Comparison of ENCODE assay signal across 22 cellular contexts in genomic region chr3:149251186-149251585, GRCh38. TPM values are rescaled to one million over a fixed set of nuclear protein-coding genes. Genes with fewer than 3 reads are reported as not detected.
DNase-seq lines count a peak whose midpoint lies in the region; ATAC-seq, FAIRE-seq and TF ChIP-seq lines count a peak whose summit lies in the region.
"Had no signal": no experiment of that assay in that cellular context is flagged by ENCODE, and none has a peak within 500 bp of the region (broad histone marks: within the 10 kb centered on the region; RNA-seq: fewer than 3 reads in every experiment).

No MANE protein-coding gene starts in this region.

- H3K36me3 ChIP-seq in mammary epithelial cell (ENCODE audit: insufficient read depth, low read length) (no peaks in the 10 kb centered on the region), breast epithelium (no peaks in the 10 kb centered on the region), H1 (ENCODE audit: control insufficient read depth in 2 of 4, insufficient read depth in 4 of 4, low read length in 3 of 4) (no peaks in the 10 kb centered on the region), neuronal stem cell (replicated peaks in 1 of 2; ENCODE audit: control insufficient read depth in 2 of 2, insufficient read depth in 2 of 2, low read length in 2 of 2) (no peaks in the 10 kb centered on the region)

- H4K8ac ChIP-seq in H1 (ENCODE audit: extremely low read depth, insufficient read depth, low read length), result no peak overlapping the region
- no peak overlapping the region for H4K8ac ChIP-seq in neuronal stem cell (ENCODE audit: low read depth, low read length)

- H2AK5ac ChIP-seq in H1 (ENCODE audit: low read depth, low read length) (no peak overlapping the region), neuronal stem cell (ENCODE audit: low read depth, low read length) (no peak overlapping the region)

- WGBS in mammary epithelial cell (ENCODE audit: low coverage, missing lambda C conversion rate), result 80% methylated on average over 3 of the region's 3 CpGs
- 90% methylated on average over 3 of the region's 3 CpGs; no CpG with 5 or more reads in 1 of the 2 experiments for WGBS in H1 (ENCODE audit: extremely low coverage in 1 of 2, insufficient coverage in 1 of 2, insufficient read length in 1 of 2, insufficient replicate concordance in 2 of 2, low coverage in 1 of 2, low lambda C conversion rate in 2 of 2, missing lambda C conversion rate in 1 of 2), 2 experiments
- WGBS in neuronal stem cell (ENCODE audit: extremely low coverage in 2 of 2, insufficient read length in 2 of 2, insufficient replicate concordance in 1 of 2), 2 donors, result no CpG with 5 or more reads among the region's 3 CpGs

- H2BK20ac ChIP-seq in H1 (ENCODE audit: low read length), result peak overlapping the region; percentile 89

- H3K18ac ChIP-seq in H1 (ENCODE audit: extremely low read depth, low read length), result no peak overlapping the region
- H3K18ac ChIP-seq in neuronal stem cell (ENCODE audit: low read length), result no peak overlapping the region

- H3K79me2 ChIP-seq in mammary epithelial cell (ENCODE audit: insufficient read depth, low read length) (no peaks in the 10 kb centered on the region), H1 (ENCODE audit: control insufficient read depth in 1 of 2, insufficient read depth in 2 of 2, low read length in 2 of 2) (no peaks in the 10 kb centered on the region)

- BruUV-seq in mammary epithelial cell (replicated peaks; lab: Mats Ljungman, UMichigan), result no TSS peak

- H4K91ac ChIP-seq in H1 (replicated peaks; ENCODE audit: insufficient read length, low read length) (no peak overlapping the region), neuronal stem cell (ENCODE audit: low read depth, low read length, poor library complexity) (no peak overlapping the region)

- DNase-seq in mammary epithelial cell (no peak), breast epithelium (ENCODE audit: low spot score in 2 of 2) (no peak), H1 (ENCODE audit: low read depth in 1 of 2, low spot score in 2 of 2) (no peak), foreskin keratinocyte (peak; percentile 24 to 56), neuronal stem cell (ENCODE audit: low spot score) (no peak)
- DNase-seq: C1 segment of cervical spinal cord; Calu3; CD4-positive, alpha-beta memory T cell; COR-L47; DMS53; DMS79 treated with DMSO at 0.1 percent for 48 hours; GF-D8; GOT3; H7; HCEC 1CT had no signal

- no peak overlapping the region for H3K27ac ChIP-seq in mammary epithelial cell (ENCODE audit: insufficient read depth, low read depth, low read length)
- no peak overlapping the region for H3K27ac ChIP-seq in breast epithelium
- H3K27ac ChIP-seq in H1 (ENCODE audit: low read depth, low read length), result no peak overlapping the region
- no peak overlapping the region for H3K27ac ChIP-seq in foreskin keratinocyte
- H3K27ac ChIP-seq in neuronal stem cell (replicated peaks; ENCODE audit: low read length), result no peak overlapping the region

- H3K27me3 ChIP-seq in mammary epithelial cell (ENCODE audit: insufficient read depth, low read length) (no peaks in the 10 kb centered on the region), breast epithelium (no peaks in the 10 kb centered on the region), H1 (replicated peaks in 1 of 4; ENCODE audit: control insufficient read depth in 3 of 4, extremely low read depth in 1 of 4, insufficient read depth in 3 of 4, low read length in 3 of 4) (peaks cover 0 to 2% (median under 1%) of the 10 kb centered on the region in 4 experiments; a peak in 2 of 7 replicates), foreskin keratinocyte (no peaks in the 10 kb centered on the region), neuronal stem cell (ENCODE audit: control insufficient read depth in 3 of 3, insufficient read depth in 3 of 3, low read depth in 1 of 3, low read length in 3 of 3) (no peaks in the 10 kb centered on the region)

- TF ChIP-seq CTCF in mammary epithelial cell (conservative IDR thresholded peaks at IDR 0.05 in 1 of 2, IDR thresholded peaks at IDR 0.05 in 1 of 2; ENCODE audit: extremely low read depth in 1 of 2, insufficient read depth in 1 of 2, low read depth in 1 of 2, low read length in 2 of 2) (no peak), breast epithelium (IDR thresholded peaks at IDR 0.05) (no peak), H1 (IDR thresholded peaks at IDR 0.05; ENCODE audit: control extremely low read depth in 1 of 3, insufficient read depth in 1 of 3, low read depth in 1 of 3, low read length in 3 of 3) (no peak), foreskin keratinocyte (conservative IDR thresholded peaks at IDR 0.05) (no peak)

- no peak overlapping the region for H3K4me3 ChIP-seq in mammary epithelial cell (replicated peaks in 1 of 3; ENCODE audit: insufficient read depth in 1 of 3, low read depth in 2 of 3, low read length in 3 of 3)
- no peak overlapping the region for H3K4me3 ChIP-seq in breast epithelium
- no peak overlapping the region for H3K4me3 ChIP-seq in H1 (ENCODE audit: extremely low read depth in 1 of 4, insufficient read depth in 2 of 4, low read depth in 3 of 4, low read length in 4 of 4)
- H3K4me3 ChIP-seq in neuronal stem cell (ENCODE audit: low read length in 2 of 2), result no peak overlapping the region

- H3K4ac ChIP-seq in H1 (replicated peaks; ENCODE audit: insufficient read length, low read depth, low read length), result no peak overlapping the region
- no peak overlapping the region for H3K4ac ChIP-seq in neuronal stem cell (ENCODE audit: low read length)

- TF ChIP-seq POLR2A in breast epithelium (IDR thresholded peaks at IDR 0.05) (no peak), H1 (IDR thresholded peaks at IDR 0.05; ENCODE audit: control extremely low read depth in 1 of 2, low read depth in 2 of 2, low read length in 2 of 2) (no peak)

- H2AFZ ChIP-seq in mammary epithelial cell (ENCODE audit: low read depth, low read length) (peak overlapping the region; percentile 11), H1 (ENCODE audit: low read length) (no peak overlapping the region), neuronal stem cell (ENCODE audit: low read length) (no peak overlapping the region)

- intact Hi-C loops in mammary epithelial cell (cut with micrococcal nuclease) (no loop called here), breast epithelium (cut with DNase I; ENCODE audit: low total_unique reads) (no loop called here)

- H2BK120ac ChIP-seq in H1 (replicated peaks; ENCODE audit: low read depth, low read length) (no peak overlapping the region), neuronal stem cell (ENCODE audit: low read depth, low read length) (no peak overlapping the region)

- H3K9ac ChIP-seq in mammary epithelial cell (ENCODE audit: insufficient read depth, low read length) (no peak overlapping the region), H1 (replicated peaks in 1 of 4; ENCODE audit: extremely low read depth in 1 of 4, low read depth in 3 of 4, low read length in 3 of 4) (no peak overlapping the region), neuronal stem cell (ENCODE audit: low read depth, low read length, poor library complexity) (no peak overlapping the region)

- no peak for ATAC-seq in foreskin keratinocyte
- ATAC-seq in GM21447 (IDR thresholded peaks at IDR 0.05; ENCODE audit: unreplicated experiment), result no peak

- no peak overlapping the region for H3K4me2 ChIP-seq in mammary epithelial cell (ENCODE audit: insufficient read depth, low read depth, low read length)
- no peak overlapping the region for H3K4me2 ChIP-seq in H1 (ENCODE audit: insufficient read depth in 1 of 2, low read depth in 2 of 2, low read length in 2 of 2)
- no peak overlapping the region for H3K4me2 ChIP-seq in neuronal stem cell (ENCODE audit: insufficient read depth, low read length, poor library complexity, severe bottlenecking)

- no peak overlapping the region for H3K56ac ChIP-seq in H1 (replicated peaks; ENCODE audit: insufficient read length, low read depth, low read length)

- H3K4me1 ChIP-seq in mammary epithelial cell (ENCODE audit: insufficient read depth, low read length) (peaks cover 25% of the 10 kb centered on the region), breast epithelium (no peaks in the 10 kb centered on the region), H1 (replicated peaks in 1 of 4; ENCODE audit: control insufficient read depth in 3 of 4, insufficient read depth in 4 of 4, low read length in 3 of 4) (peaks cover 0 to 4% (median under 1%) of the 10 kb centered on the region in 4 experiments; a peak in 2 of 7 replicates), foreskin keratinocyte (no peaks in the 10 kb centered on the region), neuronal stem cell (ENCODE audit: control insufficient read depth in 2 of 2, insufficient read depth in 1 of 2, low read depth in 1 of 2, low read length in 2 of 2) (peaks cover 2 to 8% of the 10 kb centered on the region in 2 donors)

- POLR2A ChIA-PET in H1 (lab: Charles Lee; ENCODE audit: partially characterized antibody), result interaction anchor here (0.9 kb wide), 1 partner anchor 9 kb away, joined by 3 read pairs; no protein-coding TSS in a partner anchor

- H3K23me2 ChIP-seq in H1 (ENCODE audit: low read depth, low read length), result no peaks in the 10 kb centered on the region; the same call in 1 of the 2 replicates

- dilution Hi-C loops in mammary epithelial cell (cut with HindIII; ENCODE audit: low sequenced_read_pairs), result no loop called here

- no peak for TF ChIP-seq RAD21 in H1 (IDR thresholded peaks at IDR 0.05 in 1 of 2, conservative IDR thresholded peaks at IDR 0.05 in 1 of 2; ENCODE audit: low read depth in 2 of 2, low read length in 2 of 2)

- CTCF ChIA-PET in mammary epithelial cell (lab: Charles Lee; ENCODE audit: low non-redundant PET) (no interaction called here), H1 (lab: Charles Lee; ENCODE audit: partially characterized antibody) (interaction anchor here (1.4 to 1.8 kb wide), 3 partner anchors 21 to 132 kb away, joined by 3 read pairs; no protein-coding TSS in a partner anchor)

- no peak for TF ChIP-seq EP300 in H1 (IDR thresholded peaks at IDR 0.05; ENCODE audit: borderline replicate concordance in 1 of 2, low read depth in 2 of 2, low read length in 2 of 2)

- H3K14ac ChIP-seq in H1 (ENCODE audit: insufficient read length) (no peak overlapping the region), neuronal stem cell (ENCODE audit: low read length) (no peak overlapping the region)

- H3K23ac ChIP-seq in H1 (ENCODE audit: insufficient read length), result no peak overlapping the region
- no peak overlapping the region for H3K23ac ChIP-seq in neuronal stem cell (ENCODE audit: low read depth, low read length, poor library complexity)

- H3K9me3 ChIP-seq in mammary epithelial cell (replicated peaks; ENCODE audit: insufficient read depth, low read length) (no peaks in the 10 kb centered on the region), breast epithelium (no peaks in the 10 kb centered on the region), H1 (ENCODE audit: insufficient read depth in 2 of 2, low read depth in 1 of 2, low read length in 1 of 2) (no peaks in the 10 kb centered on the region), neuronal stem cell (replicated peaks in 1 of 2; ENCODE audit: control insufficient read depth in 2 of 2, insufficient read depth in 1 of 2, low read depth in 1 of 2, low read length in 2 of 2) (no peaks in the 10 kb centered on the region)

- no peak overlapping the region for H2BK5ac ChIP-seq in H1 (ENCODE audit: low read depth, low read length)
- H2BK5ac ChIP-seq in neuronal stem cell (ENCODE audit: low read length), result no peak overlapping the region

- in situ Hi-C loops in mammary epithelial cell (cut with MboI; ENCODE audit: low sequenced_read_pairs in 2 of 2), result no loop called here

- H3K79me1 ChIP-seq in H1 (ENCODE audit: low read depth, low read length) (no peaks in the 10 kb centered on the region), neuronal stem cell (ENCODE audit: low read depth, low read length) (no peaks in the 10 kb centered on the region)

- H4K5ac ChIP-seq in H1 (ENCODE audit: insufficient read length, low read depth, low read length), result no peak overlapping the region

- H4K20me1 ChIP-seq in mammary epithelial cell (ENCODE audit: insufficient read depth, low read length) (no peaks in the 10 kb centered on the region), H1 (replicated peaks in 1 of 2; ENCODE audit: control insufficient read depth in 1 of 2, insufficient read depth in 2 of 2, low read length in 2 of 2) (no peaks in the 10 kb centered on the region)

- H2BK12ac ChIP-seq in H1 (ENCODE audit: low read depth, low read length) (no peak overlapping the region; the same call in 1 of the 2 replicates), neuronal stem cell (ENCODE audit: low read length) (no peak overlapping the region)

- H2BK15ac ChIP-seq in H1 (ENCODE audit: low read length) (0 out of 2 replicates have a peak overlapping the region, but pooled peaks have one; percentile 12), neuronal stem cell (ENCODE audit: low read length) (no peak overlapping the region)

- FAIRE-seq in H1 (lab: Jason Lieb, UNC), result no peak
- FAIRE-seq: GM12891, GM18507 had no signal

RNA-seq across cellular contexts. Expression of gene CP, which starts 29.6 kb away (rescaled TPM):
- total RNA-seq in mammary epithelial cell, result not detected
- not detected for polyA plus RNA-seq in mammary epithelial cell
- polyA minus RNA-seq in mammary epithelial cell, result not detected
- total RNA-seq in breast epithelium, result 100 to 1,000 TPM in 1 of 3 donors, 10 to 100 TPM in 2; 25.9 to 225 (median 30.2) TPM
- 2.1 and 2.6 TPM in 2 replicates for total RNA-seq in H1 (2021; fragmentation: NEBNext Ultra II Directional; extraction: Animal tissue kit (Norgen Biotek cat#: 25700))
- 0.32 and 0.46 TPM in 2 replicates for polyA plus RNA-seq in H1 (2011; rRNA removed)
- polyA plus RNA-seq in H1 (2011; cell fraction: cytosol; rRNA removed), result 0.97 TPM
- 1.0 TPM for polyA plus RNA-seq in H1 (2011; cell fraction: nucleus; rRNA removed)
- 0.78 to 2.9 TPM (median 1.2 TPM) in 4 replicates for polyA plus RNA-seq in H1 (2012, experiment 1 of 2)
- not detected for polyA plus RNA-seq in H1 (2012, experiment 2 of 2)
- polyA plus RNA-seq in H1 (2013, experiment 1 of 2), result 3.0 TPM
- polyA plus RNA-seq in H1 (2013, experiment 2 of 2), result 3.2 TPM
- polyA minus RNA-seq in H1 (2011; rRNA and poly(A)+ RNA removed), result 1.5 TPM in 2 replicates
- polyA minus RNA-seq in H1 (2011; cell fraction: cytosol; rRNA and poly(A)+ RNA removed), result not detected
- 5.9 TPM for polyA minus RNA-seq in H1 (2011; cell fraction: nucleus; rRNA and poly(A)+ RNA removed)
- not detected in 2 replicates for total RNA-seq in foreskin keratinocyte
- polyA plus RNA-seq in foreskin keratinocyte, result not detected in 2 replicates
- 0.64 TPM for polyA plus RNA-seq in neuronal stem cell (2013, experiment 1 of 2)
- 0.69 TPM for polyA plus RNA-seq in neuronal stem cell (2013, experiment 2 of 2)
- total RNA-seq: A172; A673; CD4-positive, alpha-beta memory T cell; Daoy had no signal
- polyA plus RNA-seq: BJ had no signal

Comparison
In these comparisons a context has a peak if more than half of its experiments do, and no peak if none do; other contexts are left out.
1. DNase-seq: peak in foreskin keratinocyte (2 of 2); none in mammary epithelial cell (single experiment), breast epithelium (0 of 2), H1 (0 of 2) and neuronal stem cell (single experiment).